18 cellular contexts compared by ENCODE assay signal in the genomic region with DNA sequence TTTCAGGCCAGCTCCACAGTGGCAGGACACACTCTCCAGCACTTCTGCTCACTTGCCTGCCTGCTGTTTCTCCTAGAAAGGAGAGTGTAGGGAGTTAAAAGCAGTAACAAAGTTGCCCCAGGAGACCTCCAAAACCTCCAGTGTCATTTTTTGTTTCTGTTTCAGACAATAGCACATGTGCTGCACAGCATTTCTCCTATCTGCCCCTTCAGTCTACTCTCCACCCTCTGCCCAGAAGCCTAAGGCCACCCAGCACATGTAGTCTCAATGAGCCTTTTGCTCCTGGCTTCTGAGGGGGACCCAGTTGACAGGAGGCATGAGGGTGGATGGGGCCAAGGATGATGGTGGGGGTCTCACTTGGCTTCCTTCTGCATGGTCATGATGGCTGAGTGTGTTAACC.
DNase-seq lines count a peak whose midpoint lies in the region; ATAC-seq and TF ChIP-seq lines count a peak whose summit lies in the region.
"Had no signal": no experiment of that assay in that cellular context is flagged by ENCODE, and none has a peak within 500 bp of the region (broad histone marks: within the 10 kb centered on the region; RNA-seq: fewer than 3 reads in every experiment).

No MANE protein-coding gene starts in this region.

- H3K56ac ChIP-seq in IMR-90 (ENCODE audit: extremely low read depth, insufficient read depth, low read length) = no peak overlapping the region

- H3K36me3 ChIP-seq in BLaER1 (no peaks in the 10 kb centered on the region), IMR-90 (ENCODE audit: control insufficient read depth, insufficient read depth, low read length) (no peaks in the 10 kb centered on the region), esophagus muscularis mucosa (no peaks in the 10 kb centered on the region), PC-3 (ENCODE audit: low read depth, low read length) (no peaks in the 10 kb centered on the region)

- H3K27me3 ChIP-seq in BLaER1 (no peaks in the 10 kb centered on the region), IMR-90 (ENCODE audit: control insufficient read depth, insufficient read depth, low read length) (no peaks in the 10 kb centered on the region), esophagus muscularis mucosa (no peaks in the 10 kb centered on the region), PC-3 (ENCODE audit: low read length) (no peaks in the 10 kb centered on the region)
- H3K27me3 ChIP-seq in CD4-positive, alpha-beta T cell (ENCODE audit: control insufficient read depth, insufficient read depth, low read length) = no peaks in the 10 kb centered on the region

- no peak overlapping the region for H3K23ac ChIP-seq in IMR-90 (ENCODE audit: low read depth, low read length)

- H3K9me3 ChIP-seq in BLaER1 (no peaks in the 10 kb centered on the region), IMR-90 (ENCODE audit: control insufficient read depth, insufficient read depth, low read length) (peaks cover 9% of the 10 kb centered on the region), esophagus muscularis mucosa (no peaks in the 10 kb centered on the region), PC-3 (ENCODE audit: low read length) (no peaks in the 10 kb centered on the region)
- H3K9me3 ChIP-seq in CD4-positive, alpha-beta T cell (ENCODE audit: control insufficient read depth, low read length) = no peaks in the 10 kb centered on the region

- no peaks in the 10 kb centered on the region for H3K4me1 Mint-ChIP-seq in CD4-positive, alpha-beta T cell (ENCODE audit: low read depth)
- H3K4me1 Mint-ChIP-seq: CD4-positive, alpha-beta memory T cell had no signal

- DNase-seq in IMR-90 (no peak), esophagus muscularis mucosa (ENCODE audit: extremely low spot score) (peak; percentile 70), PC-3 (no peak), SK-N-DZ (ENCODE audit: low spot score) (no peak)
- DNase-seq in CD4-positive, alpha-beta T cell = no peak
- DNase-seq: 8988T; CD4-positive, alpha-beta memory T cell; DMS153; DMS79 treated with DMSO at 0.1 percent for 48 hours; GF-D8; GM23248; HCEC 1CT had no signal

- no peak overlapping the region for H3K4me3 Mint-ChIP-seq in CD4-positive, alpha-beta T cell

- no peak overlapping the region for H2BK15ac ChIP-seq in IMR-90 (ENCODE audit: low read depth, low read length)

- H3K4me2 ChIP-seq in BLaER1 = peak overlapping the region; percentile 57
- no peak overlapping the region for H3K4me2 ChIP-seq in IMR-90 (ENCODE audit: low read depth, low read length)
- H3K4me2 ChIP-seq in PC-3 (ENCODE audit: low read length) = no peak overlapping the region
- H3K4me2 ChIP-seq: KMS-11 had no signal

- H3K4me1 ChIP-seq in BLaER1 (peaks cover 19% of the 10 kb centered on the region), IMR-90 (ENCODE audit: control insufficient read depth, insufficient read depth, low read length) (no peaks in the 10 kb centered on the region), esophagus muscularis mucosa (no peaks in the 10 kb centered on the region), PC-3 (ENCODE audit: insufficient read depth, low read length) (no peaks in the 10 kb centered on the region)

- H3K79me1 ChIP-seq in IMR-90 (ENCODE audit: low read depth in 1 of 2, low read length in 2 of 2) = no peaks in the 10 kb centered on the region

- POLR2A ChIA-PET in IMR-90 (lab: Charles Lee; ENCODE audit: unreplicated experiment) = no interaction called here
- POLR2A ChIA-PET in PC-3 (lab: Charles Lee; ENCODE audit: unreplicated experiment) = no interaction called here
- POLR2A ChIA-PET in CD4-positive, alpha-beta T cell (lab: Charles Lee) = no interaction called here

- H3K27ac ChIP-seq in BLaER1 (peak overlapping the region; percentile 56), IMR-90 (ENCODE audit: insufficient read depth, low read length) (no peak overlapping the region), esophagus muscularis mucosa (replicated peaks in 1 of 4) (no peak overlapping the region), PC-3 (ENCODE audit: low read length) (no peak overlapping the region)
- no peak overlapping the region for H3K27ac ChIP-seq in CD4-positive, alpha-beta T cell (ENCODE audit: low read depth, low read length)
- H3K27ac ChIP-seq: C4-2B, GM23248, KMS-11 had no signal

- H4K20me1 ChIP-seq in BLaER1 = no peaks in the 10 kb centered on the region
- no peaks in the 10 kb centered on the region for H4K20me1 ChIP-seq in IMR-90 (ENCODE audit: insufficient read depth, low read length)
- no peaks in the 10 kb centered on the region for H4K20me1 ChIP-seq in PC-3 (ENCODE audit: low read length)

- no peaks in the 10 kb centered on the region for H3K9me3 Mint-ChIP-seq in CD4-positive, alpha-beta T cell

- in situ Hi-C loops in IMR-90 (cut with MboI; ENCODE audit: low sequenced_read_pairs) = no loop called here

- TF ChIP-seq POLR2A in IMR-90 (IDR thresholded peaks at IDR 0.05; ENCODE audit: low read depth, low read length) = no peak
- TF ChIP-seq POLR2A in esophagus muscularis mucosa (IDR thresholded peaks at IDR 0.05; ENCODE audit: low read depth) = no peak

- no peak overlapping the region for H2AK5ac ChIP-seq in IMR-90 (ENCODE audit: low read depth, low read length)

- H3K4ac ChIP-seq in IMR-90 (ENCODE audit: low read depth, low read length) = no peak overlapping the region

- no peaks in the 10 kb centered on the region for H3K9me2 ChIP-seq in PC-3 (replicated peaks; ENCODE audit: low read length)

- peak overlapping the region; percentile 52 for H2AK9ac ChIP-seq in IMR-90 (replicated peaks; ENCODE audit: low read depth, low read length, poor library complexity)

- intact Hi-C loops in IMR-90 (cut with micrococcal nuclease) (no loop called here), esophagus muscularis mucosa (cut with DNase I) (no loop called here), PC-3 (cut with micrococcal nuclease) (no loop called here)
- intact Hi-C loops in CD4-positive, alpha-beta T cell (cut with DNase I, micrococcal nuclease) = no loop called here

- H2BK5ac ChIP-seq in IMR-90 (ENCODE audit: low read depth, low read length, poor library complexity, severe bottlenecking) = no peak overlapping the region

- TF ChIP-seq RAD21 in IMR-90 (IDR thresholded peaks at IDR 0.05; ENCODE audit: low read length) = no peak

- H3K27me3 Mint-ChIP-seq in CD4-positive, alpha-beta T cell = no peaks in the 10 kb centered on the region
- H3K27me3 Mint-ChIP-seq: CD4-positive, alpha-beta memory T cell had no signal

- no peak overlapping the region for H2BK20ac ChIP-seq in IMR-90 (ENCODE audit: low read depth, low read length)

- no peaks in the 10 kb centered on the region for H3K36me3 Mint-ChIP-seq in CD4-positive, alpha-beta T cell (ENCODE audit: low read depth)
- H3K36me3 Mint-ChIP-seq: CD4-positive, alpha-beta memory T cell had no signal

- no peak overlapping the region for H4K5ac ChIP-seq in IMR-90 (ENCODE audit: low read depth, low read length)

- H3F3A ChIP-seq in PC-3 (ENCODE audit: low read length, unreplicated experiment) = no peaks in the 10 kb centered on the region

- dilution Hi-C loops in IMR-90 (cut with HindIII; ENCODE audit: low sequenced_read_pairs, unreplicated experiment) = no loop called here

- TF ChIP-seq CTCF in IMR-90 (conservative IDR thresholded peaks at IDR 0.05; ENCODE audit: low read depth, low read length) (no peak), esophagus muscularis mucosa (IDR thresholded peaks at IDR 0.05) (no peak), PC-3 (conservative IDR thresholded peaks at IDR 0.05; ENCODE audit: low read depth, low read length) (no peak)
- TF ChIP-seq CTCF in CD4-positive, alpha-beta T cell (IDR thresholded peaks at IDR 0.05) = no peak

- H3K9me1 ChIP-seq in IMR-90 (ENCODE audit: insufficient read depth, low read length) = no peaks in the 10 kb centered on the region

- H3K9ac ChIP-seq in BLaER1 (peak overlapping the region; percentile 38; the same call in 1 of the 2 replicates), IMR-90 (ENCODE audit: low read depth, low read length) (no peak overlapping the region), PC-3 (ENCODE audit: low read length) (no peak overlapping the region)
- H3K9ac ChIP-seq: GM23248, KMS-11 had no signal

- H4K8ac ChIP-seq in IMR-90 (ENCODE audit: low read depth in 2 of 2, low read length in 2 of 2) = no peak overlapping the region

- CTCF ChIA-PET in IMR-90 (lab: Yijun Ruan, JAX) (no interaction called here), PC-3 (lab: Charles Lee) (no interaction called here)
- CTCF ChIA-PET in CD4-positive, alpha-beta T cell (lab: Charles Lee) = no interaction called here

- no peak overlapping the region for H3K27ac Mint-ChIP-seq in CD4-positive, alpha-beta T cell

- TF ChIP-seq EP300 in esophagus muscularis mucosa (IDR thresholded peaks at IDR 0.05) = no peak

- H3K14ac ChIP-seq in IMR-90 (replicated peaks; ENCODE audit: low read depth, low read length) = no peak overlapping the region

- H2AFZ ChIP-seq in IMR-90 (replicated peaks; ENCODE audit: low read length, poor library complexity) = no peak overlapping the region
- no peak overlapping the region for H2AFZ ChIP-seq in PC-3 (ENCODE audit: low read length)
- H2AFZ ChIP-seq: GM23248 had no signal

- no peak overlapping the region for H2BK120ac ChIP-seq in IMR-90 (ENCODE audit: low read depth, low read length)

- H4K91ac ChIP-seq in IMR-90 (ENCODE audit: insufficient read depth, low read depth, low read length) = no peak overlapping the region

- no peak overlapping the region for H3K4me3 ChIP-seq in BLaER1
- H3K4me3 ChIP-seq in IMR-90 (ENCODE audit: insufficient read depth, low read depth, low read length) = no peak overlapping the region
- no peak overlapping the region for H3K4me3 ChIP-seq in esophagus muscularis mucosa
- H3K4me3 ChIP-seq in PC-3 (ENCODE audit: low read length) = no peak overlapping the region
- H3K4me3 ChIP-seq: GM12878, GM23248 had no signal

- no peaks in the 10 kb centered on the region for H3K79me2 ChIP-seq in PC-3 (ENCODE audit: low read length)

- BruUV-seq in IMR-90 (replicated peaks; lab: Mats Ljungman, UMichigan) (no TSS peak), PC-3 (replicated peaks; lab: Mats Ljungman, UMichigan) (no TSS peak)

- peak; percentile 58 for ATAC-seq in GM19463 (IDR thresholded peaks at IDR 0.05; ENCODE audit: unreplicated experiment)
- no peak for ATAC-seq in IMR-90 (ENCODE audit: low read depth)
- ATAC-seq in PC-3 = no peak
- ATAC-seq in CD4-positive, alpha-beta T cell (ENCODE audit: poor library complexity) = no peak
- no peak for ATAC-seq in GM18520 (IDR thresholded peaks at IDR 0.05; ENCODE audit: unreplicated experiment)
- ATAC-seq: GM12878 had no signal

- H3K18ac ChIP-seq in IMR-90 (ENCODE audit: low read depth, low read length) = no peak overlapping the region

TF ChIP-seq in IMR-90, 13 proteins besides CTCF, POLR2A, EP300 and RAD21:
- TF ChIP-seq SMC3 (IDR thresholded peaks at IDR 0.05; ENCODE audit: low read depth, low read length) = no peak
- TF ChIP-seq BHLHE40 (IDR thresholded peaks at IDR 0.05; ENCODE audit: low read depth, low read length) = no peak
- no peak for TF ChIP-seq CHD1 (IDR thresholded peaks at IDR 0.05; ENCODE audit: low read depth, low read length)
- TF ChIP-seq MXI1 (IDR thresholded peaks at IDR 0.05; ENCODE audit: borderline replicate concordance, low read depth, low read length) = no peak
- TF ChIP-seq FOS (IDR thresholded peaks at IDR 0.05; ENCODE audit: low read depth, low read length) = no peak
